Comparison of ENCODE assay signal across 10 cellular contexts in genomic region chr15:41870689-41871081, GRCh38. TPM values are rescaled to one million over a fixed set of nuclear protein-coding genes. Genes with fewer than 3 reads are reported as not detected.
A peak's percentile ranks its signal among the peaks of the same experiment; 100 is the strongest.
DNase-seq lines count a peak whose midpoint lies in the region; ATAC-seq and TF ChIP-seq lines count a peak whose summit lies in the region.
"Had no signal": no experiment of that assay in that cellular context is flagged by ENCODE, and none has a peak within 500 bp of the region (broad histone marks: within the 10 kb centered on the region; RNA-seq: fewer than 3 reads in every experiment).

No MANE protein-coding gene starts in this region.

- no peak overlapping the region for H3K4me3 ChIP-seq in Panc1 (ENCODE audit: low read depth in 2 of 2, low read length in 2 of 2)
- H3K4me3 ChIP-seq in heart right ventricle: no peak overlapping the region
- H3K4me3 ChIP-seq in WERI-Rb-1 (ENCODE audit: low read depth, low read length): no peak overlapping the region
- no peak overlapping the region for H3K4me3 ChIP-seq in A673 (ENCODE audit: low read depth, low read length, poor library complexity, severe bottlenecking)
- H3K4me3 ChIP-seq: ascending aorta had no signal

- TF ChIP-seq CTCF in Panc1 (IDR thresholded peaks at IDR 0.05) (no peak), heart right ventricle (IDR thresholded peaks at IDR 0.05) (no peak), WERI-Rb-1 (IDR thresholded peaks at IDR 0.05; ENCODE audit: low read depth, low read length) (no peak), A673 (conservative IDR thresholded peaks at IDR 0.05; ENCODE audit: low read depth, low read length) (no peak)

- intact Hi-C loops in Panc1 (cut with micrococcal nuclease; ENCODE audit: unreplicated experiment): no loop called here
- intact Hi-C loops in heart right ventricle (cut with DNase I): no loop called here
- intact Hi-C loops in A673 (cut with micrococcal nuclease; ENCODE audit: unreplicated experiment): no loop called here

- H3K36me3 ChIP-seq in Panc1 (ENCODE audit: control insufficient read depth, insufficient read depth, low read length): no peaks in the 10 kb centered on the region
- H3K36me3 ChIP-seq in heart right ventricle: peaks cover 0 to 10% (median 0%) of the 10 kb centered on the region in 9 donors
- no peaks in the 10 kb centered on the region for H3K36me3 ChIP-seq in WERI-Rb-1
- no peaks in the 10 kb centered on the region for H3K36me3 ChIP-seq in A673 (ENCODE audit: insufficient read depth, low read length, poor library complexity, severe bottlenecking)
- H3K36me3 ChIP-seq: ascending aorta had no signal

- H3K4me1 ChIP-seq in Panc1 (ENCODE audit: control insufficient read depth, insufficient read depth, low read length) (peaks cover 13% of the 10 kb centered on the region), heart right ventricle (peaks cover 0 to 8% (median 4%) of the 10 kb centered on the region in 9 donors), A673 (ENCODE audit: insufficient read depth, low read length, poor library complexity, severe bottlenecking) (no peaks in the 10 kb centered on the region)
- H3K4me1 ChIP-seq: ascending aorta had no signal

- H3K9me3 ChIP-seq in Panc1 (ENCODE audit: control insufficient read depth, insufficient read depth, low read depth, low read length) (no peaks in the 10 kb centered on the region), heart right ventricle (no peaks in the 10 kb centered on the region), WERI-Rb-1 (ENCODE audit: severe bottlenecking) (no peaks in the 10 kb centered on the region), A673 (ENCODE audit: low read depth, low read length, poor library complexity, severe bottlenecking) (no peaks in the 10 kb centered on the region)
- H3K9me3 ChIP-seq: ascending aorta had no signal

- POLR2A ChIA-PET in Panc1 (lab: Charles Lee): no interaction called here
- POLR2A ChIA-PET in A673 (lab: Charles Lee; ENCODE audit: low non-redundant PET): interaction anchor here (0.6 kb wide), 1 partner anchor 405 kb away, joined by 5 read pairs; no protein-coding TSS in a partner anchor

- no TSS peak for BruUV-seq in Panc1 (replicated peaks; lab: Mats Ljungman, UMichigan)
- BruUV-seq in A673 (replicated peaks; lab: Mats Ljungman, UMichigan): no TSS peak

- CTCF ChIA-PET in Panc1 (lab: Charles Lee) (no interaction called here), A673 (lab: Charles Lee) (no interaction called here)

- H3K27me3 ChIP-seq in Panc1 (ENCODE audit: control insufficient read depth, insufficient read depth, low read length) (no peaks in the 10 kb centered on the region), heart right ventricle (no peaks in the 10 kb centered on the region), WERI-Rb-1 (ENCODE audit: insufficient read depth, low read depth, severe bottlenecking) (no peaks in the 10 kb centered on the region), A673 (replicated peaks; ENCODE audit: insufficient read depth, low read depth, low read length, poor library complexity) (no peaks in the 10 kb centered on the region)
- H3K27me3 ChIP-seq: ascending aorta had no signal

- in situ Hi-C loops in Panc1 (cut with HindIII; ENCODE audit: low pct_unique_long_range_greater_than_20kb, low sequenced_read_pairs): no loop called here

- H3K27ac ChIP-seq in Panc1 (ENCODE audit: low read length): 0 out of 2 replicates have a peak overlapping the region, but pooled peaks have one; percentile 34
- H3K27ac ChIP-seq in heart right ventricle: no peak overlapping the region
- H3K27ac ChIP-seq in WERI-Rb-1: no peak overlapping the region
- H3K27ac ChIP-seq in A673 (ENCODE audit: low read depth, low read length, poor library complexity, severe bottlenecking): no peak overlapping the region
- H3K27ac ChIP-seq: ascending aorta, KMS-11 had no signal

- DNase-seq in Panc1 (ENCODE audit: low read depth, low spot score) (peak; percentile 60), heart right ventricle (no peak), WERI-Rb-1 (no peak), A673 (ENCODE audit: low spot score) (no peak)
- DNase-seq in activated T-cell treated with anti-CD3 and anti-CD28 coated beads, Interleukin-2, amount 50 U/mL, for 1 hour: peak; percentile 64
- DNase-seq in stimulated activated CD8-positive, alpha-beta memory T cell treated with anti-CD3 and anti-CD28 coated beads, Interleukin-12 subunit alpha, Interleukin-12 subunit beta, amount 100 ng/mL, for 24 hours (ENCODE audit: extremely low read depth): peak; percentile 19

- ATAC-seq in Panc1 (peak; percentile 84), heart right ventricle (peak in 5 of 8 donors; percentile 34 to 60 (median 49)), GM21390 (IDR thresholded peaks at IDR 0.05; ENCODE audit: unreplicated experiment) (no peak), HG02885 (IDR thresholded peaks at IDR 0.05; ENCODE audit: poor library complexity, unreplicated experiment) (no peak)

- 63 to 66% methylated on average over 9 of the region's 9 CpGs for WGBS in heart right ventricle, 2 donors

RNA-seq across cellular contexts. Expression of gene SPTBN5, which starts 23.2 kb away (rescaled TPM):
- 2.1 TPM for total RNA-seq in Panc1 (2021; ENCODE audit: unreplicated experiment)
- polyA plus RNA-seq in Panc1 (2012; ENCODE audit: insufficient read length): 1.6 TPM
- total RNA-seq in heart right ventricle: 1 to 10 TPM; 1.6 to 5.9 (median 2.4) TPM
- polyA plus RNA-seq in heart right ventricle: 1 to 10 TPM in 1 of 2 donors, under 1 TPM in 1; 0.94 to 8.7 TPM
- total RNA-seq in A673 (2021): 2.4 and 3.2 TPM in 2 replicates

RNA-seq across cellular contexts. Expression of gene PLA2G4B, which starts 32.0 kb away (rescaled TPM):
- total RNA-seq in Panc1 (2021; ENCODE audit: unreplicated experiment): 4.7 TPM
- 6.7 TPM for polyA plus RNA-seq in Panc1 (2012; ENCODE audit: insufficient read length)
- total RNA-seq in heart right ventricle: 1 to 10 TPM; 1.6 to 6.7 (median 3.2) TPM
- 10 to 100 TPM in 1 of 2 donors, 1 to 10 TPM in 1; 2.7 to 16.0 TPM for polyA plus RNA-seq in heart right ventricle
- total RNA-seq in A673 (2021): 7.4 and 12.0 TPM in 2 replicates

RNA-seq across cellular contexts. Expression of gene JMJD7, which starts 42.8 kb away (rescaled TPM):
- total RNA-seq in Panc1 (2021; ENCODE audit: unreplicated experiment) (13.2 TPM), heart right ventricle (10 to 100 TPM; 11.0 to 20.9 (median 12.9) TPM), A673 (2021) (18.3 and 18.8 TPM in 2 replicates)
- 7.0 TPM for polyA plus RNA-seq in Panc1 (2012; ENCODE audit: insufficient read length)
- 10 to 100 TPM in 1 of 2 donors, 1 to 10 TPM in 1; 8.6 to 23.0 TPM for polyA plus RNA-seq in heart right ventricle

Comparison
In these comparisons a context has a peak if more than half of its experiments do, and no peak if none do; other contexts are left out.
1. ATAC-seq: peak in Panc1 (single experiment) and heart right ventricle (5 of 8); none in GM21390 (single experiment) and HG02885 (single experiment).
2. DNase-seq: peak in Panc1 (single experiment), activated T-cell treated with anti-CD3 and anti-CD28 coated beads, Interleukin-2, amount 50 U/mL, for 1 hour (single experiment) and stimulated activated CD8-positive, alpha-beta memory T cell treated with anti-CD3 and anti-CD28 coated beads, Interleukin-12 subunit alpha, Interleukin-12 subunit beta, amount 100 ng/mL, for 24 hours (single experiment); none in heart right ventricle (0 of 2), WERI-Rb-1 (single experiment) and A673 (single experiment).